Comparison of ENCODE assay signal across 8 cellular contexts in genomic region chr11:2940166-2940929, GRCh38. TPM values are rescaled to one million over a fixed set of nuclear protein-coding genes. Genes with fewer than 3 reads are reported as not detected.
DNase-seq lines count a peak whose midpoint lies in the region; ATAC-seq, FAIRE-seq and TF ChIP-seq lines count a peak whose summit lies in the region.

No MANE protein-coding gene starts in this region.

- intact Hi-C loops in pancreas (cut with DNase I) (no loop called here), A673 (cut with micrococcal nuclease; ENCODE audit: unreplicated experiment) (no loop called here), lower leg skin (cut with DNase I; ENCODE audit: low total_unique reads) (no loop called here)

- H3K27ac ChIP-seq in pancreas: peak overlapping the region in 3 of 4 donors; percentile 14 to 51 (median 35)
- H3K27ac ChIP-seq in A673 (ENCODE audit: low read depth, low read length, poor library complexity, severe bottlenecking): no peak overlapping the region

- H3K4me1 Mint-ChIP-seq in WTC11: peaks cover 8% of the 10 kb centered on the region

- POLR2A ChIA-PET in A673 (lab: Charles Lee; ENCODE audit: low non-redundant PET): interaction anchor here (0.6 kb wide), 1 partner anchor 128 kb away, joined by 3 read pairs; no protein-coding TSS in a partner anchor
- POLR2A ChIA-PET in WTC11 (lab: Charles Lee): no interaction called here

- WGBS in pancreas, 2 donors: 62 to 68% methylated on average over 14 to 15 of the region's 15 CpGs
- WGBS in lower leg skin, 2 donors: 47 to 50% methylated on average over 11 to 15 of the region's 15 CpGs

- H3K4me3 Mint-ChIP-seq in WTC11: no peak overlapping the region

- TF ChIP-seq CTCF in epithelial cell of esophagus (IDR thresholded peaks at IDR 0.05; ENCODE audit: insufficient read depth, low read depth, low read length, missing control alignments) (no peak), pancreas (IDR thresholded peaks at IDR 0.05) (no peak), A673 (conservative IDR thresholded peaks at IDR 0.05; ENCODE audit: low read depth, low read length) (no peak), lower leg skin (IDR thresholded peaks at IDR 0.05) (no peak), WTC11 (IDR thresholded peaks at IDR 0.05) (no peak)

- ATAC-seq in pancreas (peak; percentile 45 to 65 (median 50)), WTC11 (no peak), GM21447 (IDR thresholded peaks at IDR 0.05; ENCODE audit: unreplicated experiment) (no peak)

- no peak for TF ChIP-seq POLR2A in lower leg skin (IDR thresholded peaks at IDR 0.05)

- FAIRE-seq in pancreas (lab: Jason Lieb, UNC): no peak

- DNase-seq in EL: peak; percentile 52
- DNase-seq in epithelial cell of esophagus (ENCODE audit: low read depth): peak; percentile 41
- peak in 2 of 6 donors; percentile 58 to 61 for DNase-seq in pancreas
- DNase-seq in A673 (ENCODE audit: low spot score): no peak
- no peak for DNase-seq in lower leg skin (ENCODE audit: low spot score in 2 of 2)
- DNase-seq in WTC11 (ENCODE audit: low spot score): no peak

- H3K4me3 ChIP-seq in epithelial cell of esophagus (ENCODE audit: low read length) (no peak overlapping the region), pancreas (no peak overlapping the region), A673 (ENCODE audit: low read depth, low read length, poor library complexity, severe bottlenecking) (no peak overlapping the region), lower leg skin (ENCODE audit: low read depth, poor library complexity, severe bottlenecking) (no peak overlapping the region)

- BruUV-seq in A673 (replicated peaks; lab: Mats Ljungman, UMichigan): no TSS peak

- CTCF ChIA-PET in A673 (lab: Charles Lee) (no interaction called here), WTC11 (lab: Charles Lee) (interaction anchor here (0.5 to 2.2 kb wide), 4 partner anchors 10 to 81 kb away, joined by 3 to 18 read pairs (median 4); partner anchors contain the start of genes NAP1L4 and PHLDA2)

- no peaks in the 10 kb centered on the region for H3K9me3 ChIP-seq in pancreas
- H3K9me3 ChIP-seq in A673 (ENCODE audit: low read depth, low read length, poor library complexity, severe bottlenecking): peaks cover 14% of the 10 kb centered on the region

- peaks cover 32% of the 10 kb centered on the region for H3K9me3 Mint-ChIP-seq in WTC11

- H3K36me3 ChIP-seq in pancreas (peaks cover 0 to 5% (median 0%) of the 10 kb centered on the region in 3 donors), A673 (ENCODE audit: insufficient read depth, low read length, poor library complexity, severe bottlenecking) (peaks cover 16% of the 10 kb centered on the region)

- H3K36me3 Mint-ChIP-seq in WTC11: peaks cover 48% of the 10 kb centered on the region

- H3K27me3 ChIP-seq in pancreas (no peaks in the 10 kb centered on the region), A673 (replicated peaks; ENCODE audit: insufficient read depth, low read depth, low read length, poor library complexity) (no peaks in the 10 kb centered on the region)

- no peak overlapping the region for H3K27ac Mint-ChIP-seq in WTC11

- H3K27me3 Mint-ChIP-seq in WTC11 (ENCODE audit: low read depth): peaks cover 32% of the 10 kb centered on the region

- H3K4me1 ChIP-seq in pancreas (peaks cover 5 to 11% (median 8%) of the 10 kb centered on the region in 3 donors), A673 (ENCODE audit: insufficient read depth, low read length, poor library complexity, severe bottlenecking) (peaks cover 4% of the 10 kb centered on the region)

TF ChIP-seq in PFSK-1, 5 proteins besides CTCF, POLR2A, EP300 and RAD21:
- TF ChIP-seq FOXP2 (optimal IDR thresholded peaks at IDR 0.05; ENCODE audit: borderline replicate concordance, extremely low read depth, extremely low read length, insufficient read depth) (peak; percentile 5), SIN3A (IDR thresholded peaks at IDR 0.05; ENCODE audit: borderline replicate concordance, insufficient read depth, low read length) (no peak)

TF ChIP-seq in WTC11, 78 proteins besides CTCF, POLR2A, EP300 and RAD21:
- TF ChIP-seq TP53 (CRISPR knock-in tag; IDR thresholded peaks at IDR 0.05): no peak
- no peak for TF ChIP-seq STAT6 (CRISPR knock-in tag; conservative IDR thresholded peaks at IDR 0.05; ENCODE audit: low read depth)
- no peak for TF ChIP-seq PREB (CRISPR knock-in tag; IDR thresholded peaks at IDR 0.05; ENCODE audit: borderline replicate concordance)
- TF ChIP-seq OVOL2 (CRISPR knock-in tag; IDR thresholded peaks at IDR 0.05; ENCODE audit: borderline replicate concordance): no peak
- TF ChIP-seq TEAD4 (CRISPR knock-in tag; IDR thresholded peaks at IDR 0.05): no peak
- no peak for TF ChIP-seq ZNF138 (CRISPR knock-in tag; conservative IDR thresholded peaks at IDR 0.05)
- TF ChIP-seq, protein P1, sequence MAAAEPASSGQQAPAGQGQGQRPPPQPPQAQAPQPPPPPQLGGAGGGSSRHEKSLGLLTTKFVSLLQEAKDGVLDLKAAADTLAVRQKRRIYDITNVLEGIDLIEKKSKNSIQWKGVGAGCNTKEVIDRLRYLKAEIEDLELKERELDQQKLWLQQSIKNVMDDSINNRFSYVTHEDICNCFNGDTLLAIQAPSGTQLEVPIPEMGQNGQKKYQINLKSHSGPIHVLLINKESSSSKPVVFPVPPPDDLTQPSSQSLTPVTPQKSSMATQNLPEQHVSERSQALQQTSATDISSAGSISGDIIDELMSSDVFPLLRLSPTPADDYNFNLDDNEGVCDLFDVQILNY (CRISPR knock-in tag; IDR thresholded peaks at IDR 0.05): no peak
- no peak for TF ChIP-seq ZNF121 (CRISPR knock-in tag; IDR thresholded peaks at IDR 0.05)
- no peak for TF ChIP-seq CDX4 (CRISPR knock-in tag; IDR thresholded peaks at IDR 0.05; ENCODE audit: borderline replicate concordance)
- TF ChIP-seq CREB1 (CRISPR knock-in tag; IDR thresholded peaks at IDR 0.05): no peak
- TF ChIP-seq SP1 (CRISPR knock-in tag; conservative IDR thresholded peaks at IDR 0.05): no peak
- TF ChIP-seq SMAD4 (CRISPR knock-in tag; IDR thresholded peaks at IDR 0.05): no peak
- TF ChIP-seq NFATC4 (CRISPR knock-in tag; IDR thresholded peaks at IDR 0.05): no peak
- no peak for TF ChIP-seq KAT7 (CRISPR knock-in tag; IDR thresholded peaks at IDR 0.05; ENCODE audit: borderline replicate concordance)
- TF ChIP-seq ZNF671 (CRISPR knock-in tag; IDR thresholded peaks at IDR 0.05): no peak
- TF ChIP-seq, protein P2, sequence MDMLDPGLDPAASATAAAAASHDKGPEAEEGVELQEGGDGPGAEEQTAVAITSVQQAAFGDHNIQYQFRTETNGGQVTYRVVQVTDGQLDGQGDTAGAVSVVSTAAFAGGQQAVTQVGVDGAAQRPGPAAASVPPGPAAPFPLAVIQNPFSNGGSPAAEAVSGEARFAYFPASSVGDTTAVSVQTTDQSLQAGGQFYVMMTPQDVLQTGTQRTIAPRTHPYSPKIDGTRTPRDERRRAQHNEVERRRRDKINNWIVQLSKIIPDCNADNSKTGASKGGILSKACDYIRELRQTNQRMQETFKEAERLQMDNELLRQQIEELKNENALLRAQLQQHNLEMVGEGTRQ (CRISPR knock-in tag; IDR thresholded peaks at IDR 0.05): no peak

RNA-seq across cellular contexts. Expression of gene PHLDA2, which starts 11.1 kb away (rescaled TPM):
- polyA plus RNA-seq in PFSK-1 (2012; ENCODE audit: insufficient read length, low read depth): 318 TPM
- total RNA-seq in pancreas (1 to 10 TPM in 4 of 6 donors, under 1 TPM in 2; 0.16 to 9.0 (median 2.1) TPM), A673 (2021) (25.0 and 33.7 TPM in 2 replicates), lower leg skin (10 to 100 TPM in 1 of 4 donors, 1 to 10 TPM in 3; 5.1 to 16.0 (median 7.4) TPM), WTC11 (2021) (9.4 to 11.0 TPM (median 9.6 TPM) in 3 replicates)
- 1 to 10 TPM; 2.6 to 5.9 TPM for polyA plus RNA-seq in pancreas

RNA-seq across cellular contexts. Expression of gene NAP1L4, which starts 51.8 kb away (rescaled TPM):
- 62.4 TPM for polyA plus RNA-seq in PFSK-1 (2012; ENCODE audit: insufficient read length, low read depth)
- total RNA-seq in pancreas: 10 to 100 TPM; 29.3 to 67.4 (median 40.9) TPM
- 10 to 100 TPM; 40.9 to 52.5 TPM for polyA plus RNA-seq in pancreas
- 169 and 184 TPM in 2 replicates for total RNA-seq in A673 (2021)
- 10 to 100 TPM; 67.2 to 99.0 (median 82.4) TPM for total RNA-seq in lower leg skin
- 160 to 189 TPM (median 181 TPM) in 3 replicates for total RNA-seq in WTC11 (2021)

RNA-seq across cellular contexts. Expression of gene CDKN1C, which starts 54.8 kb away (rescaled TPM):
- 70.8 TPM for polyA plus RNA-seq in PFSK-1 (2012; ENCODE audit: insufficient read length, low read depth)
- total RNA-seq in pancreas (10 to 100 TPM in 5 of 6 donors, 1 to 10 TPM in 1; 9.2 to 23.1 (median 19.2) TPM), A673 (2021) (2.9 and 3.5 TPM in 2 replicates), lower leg skin (10 to 100 TPM; 27.1 to 52.7 (median 31.4) TPM), WTC11 (2021) (25.0 to 35.0 TPM (median 32.4 TPM) in 3 replicates)
- 10 to 100 TPM; 36.1 to 71.4 TPM for polyA plus RNA-seq in pancreas

Comparison
In these comparisons a context has a peak if more than half of its experiments do, and no peak if none do; other contexts are left out.
1. DNase-seq: peak in EL (single experiment) and epithelial cell of esophagus (single experiment); none in A673 (single experiment), lower leg skin (0 of 2) and WTC11 (single experiment).
2. ATAC-seq: peak in pancreas (4 of 4); none in WTC11 (single experiment) and GM21447 (single experiment).